Comparison of ENCODE assay signal across 8 cellular contexts in genomic region chr22:35914665-35915476, GRCh38.
DNase-seq lines count a peak whose midpoint lies in the region; ATAC-seq, FAIRE-seq and TF ChIP-seq lines count a peak whose summit lies in the region.

No MANE protein-coding gene starts in this region.

- POLR2A ChIA-PET in WTC11 (lab: Charles Lee), result interaction anchor here (0.9 to 1.0 kb wide), 2 partner anchors 79 to 114 kb away, joined by 3 to 4 read pairs; partner anchors contain the start of gene RBFOX2

- no peak for TF ChIP-seq CTCF in WTC11 (IDR thresholded peaks at IDR 0.05)

- no peaks in the 10 kb centered on the region for H3K36me3 ChIP-seq in neuron (ENCODE audit: insufficient read depth, low read length)

- peak overlapping the region; percentile 56 for H3K4me3 ChIP-seq in neuron (ENCODE audit: low read length)

- peak; percentile 99 for FAIRE-seq in G401.6 (lab: Jason Lieb, UNC)
- FAIRE-seq in frontal cortex (lab: Jason Lieb, UNC), result peak; percentile 70

- H3K4me3 Mint-ChIP-seq in WTC11, result peak overlapping the region; percentile 71

- H3K27me3 ChIP-seq in neuron (ENCODE audit: insufficient read depth, low read length), result no peaks in the 10 kb centered on the region

- no peaks in the 10 kb centered on the region for H3K27me3 Mint-ChIP-seq in WTC11 (ENCODE audit: low read depth)

- CTCF ChIA-PET in WTC11 (lab: Charles Lee), result interaction anchor here (0.8 to 2.1 kb wide), 13 partner anchors 15 to 484 kb away, joined by 3 to 14 read pairs (median 4); partner anchors contain the start of gene RBFOX2

- ATAC-seq in WTC11 (peak; percentile 96), HG02852 (IDR thresholded peaks at IDR 0.05; ENCODE audit: unreplicated experiment) (no peak), GM18502 (IDR thresholded peaks at IDR 0.05; ENCODE audit: poor library complexity, unreplicated experiment) (no peak), HG03175 (IDR thresholded peaks at IDR 0.05; ENCODE audit: unreplicated experiment) (no peak)

- H3K9me3 ChIP-seq in neuron (ENCODE audit: low read length), result no peaks in the 10 kb centered on the region

- H3K36me3 Mint-ChIP-seq in WTC11, result no peaks in the 10 kb centered on the region

- peak overlapping the region; percentile 1 for H2AFZ ChIP-seq in neuron (ENCODE audit: low read depth, low read length)

- DNase-seq in NCI-H2029 treated with DMSO at 0.1 percent for 48 hours (lab: John Stamatoyannopoulos, UW) (peak; percentile 93), WTC11 (ENCODE audit: low spot score) (peak; percentile 49), frontal cortex (ENCODE audit: low spot score in 2 of 2) (peak; percentile 12 to 32)

- no peaks in the 10 kb centered on the region for H3K9me3 Mint-ChIP-seq in WTC11

- peak overlapping the region; percentile 99 for H3K27ac Mint-ChIP-seq in WTC11

- H3K4me1 Mint-ChIP-seq in WTC11, result peaks cover 68% of the 10 kb centered on the region

- H3K4me1 ChIP-seq in neuron (ENCODE audit: insufficient read depth, low read length), result peaks cover 56% of the 10 kb centered on the region

TF ChIP-seq in WTC11, 78 proteins besides CTCF, POLR2A, EP300 and RAD21:
- TF ChIP-seq SP1 (CRISPR knock-in tag; conservative IDR thresholded peaks at IDR 0.05) (0 out of 2 replicates have a peak, but pooled peaks have one; percentile 48), FOXK1 (CRISPR knock-in tag; IDR thresholded peaks at IDR 0.05) (peak; percentile 48; the same call in 1 of the 2 replicates), SMAD3 (CRISPR knock-in tag; IDR thresholded peaks at IDR 0.05; ENCODE audit: borderline replicate concordance) (no peak), ZNF121 (CRISPR knock-in tag; IDR thresholded peaks at IDR 0.05) (no peak), ZNF232 (CRISPR knock-in tag; IDR thresholded peaks at IDR 0.05) (no peak), ZSCAN18 (CRISPR knock-in tag; IDR thresholded peaks at IDR 0.05) (no peak), ZMAT4 (CRISPR knock-in tag; IDR thresholded peaks at IDR 0.05) (no peak)

Comparison
In these comparisons a context has a peak if more than half of its experiments do, and no peak if none do; other contexts are left out.
1. DNase-seq: peak in every context shown above with its lines; median percentile 93 in NCI-H2029 treated with DMSO at 0.1 percent for 48 hours; 49 in WTC11; 22 in frontal cortex.